In genomic region chr1:213231795-213232231, GRCh38 we compare ENCODE assay signal across 13 cellular contexts.
A peak's percentile ranks its signal among the peaks of the same experiment; 100 is the strongest.
DNase-seq lines count a peak whose midpoint lies in the region; ATAC-seq, FAIRE-seq and TF ChIP-seq lines count a peak whose summit lies in the region.
"Had no signal": no experiment of that assay in that cellular context is flagged by ENCODE, and none has a peak within 500 bp of the region (broad histone marks: within the 10 kb centered on the region; RNA-seq: fewer than 3 reads in every experiment).

No MANE protein-coding gene starts in this region.

- no peak overlapping the region for H3K27ac ChIP-seq in fibroblast of lung (ENCODE audit: insufficient read depth, low read length)

- H3K4me2 ChIP-seq in fibroblast of lung (ENCODE audit: extremely low read depth, insufficient read depth, low read length) (no peak overlapping the region), skeletal muscle satellite cell (ENCODE audit: low read length) (peak overlapping the region; percentile 68)

- ATAC-seq in HG03571 (IDR thresholded peaks at IDR 0.05; ENCODE audit: unreplicated experiment), result no peak
- ATAC-seq: stimulated activated effector memory CD8-positive, alpha-beta T cell treated with anti-CD3 and anti-CD28 coated beads, Interleukin-12 subunit alpha, Interleukin-12 subunit beta, amount 100 ng/mL, for 72 hours had no signal

- peaks cover 4% of the 10 kb centered on the region for H3K4me1 ChIP-seq in fibroblast of lung (ENCODE audit: control insufficient read depth, extremely low read depth, insufficient read depth, low read length)
- H3K4me1 ChIP-seq in skeletal muscle satellite cell (ENCODE audit: control insufficient read depth, insufficient read depth, low read length), result peaks cover 15% of the 10 kb centered on the region

- H3K79me2 ChIP-seq in fibroblast of lung (ENCODE audit: control insufficient read depth, insufficient read depth, low read length), result no peaks in the 10 kb centered on the region

- TF ChIP-seq CTCF in fibroblast of lung (conservative IDR thresholded peaks at IDR 0.05 in 1 of 2, IDR thresholded peaks at IDR 0.05 in 1 of 2; ENCODE audit: low read depth in 1 of 2, low read length in 2 of 2), result no peak

- no peak for FAIRE-seq in H54 (lab: Jason Lieb, UNC)
- FAIRE-seq: G401.6 had no signal

- no peak overlapping the region for H3K9ac ChIP-seq in fibroblast of lung (ENCODE audit: insufficient read depth, low read length)
- H3K9ac ChIP-seq in skeletal muscle satellite cell (ENCODE audit: low read depth, low read length), result no peak overlapping the region

- H3K4me3 ChIP-seq in fibroblast of lung (replicated peaks in 1 of 4; ENCODE audit: control extremely low read depth in 1 of 4, insufficient read depth in 1 of 4, low read depth in 3 of 4, low read length in 4 of 4) (no peak overlapping the region), skeletal muscle satellite cell (ENCODE audit: low read length) (peak overlapping the region; percentile 28)

- H2AFZ ChIP-seq in fibroblast of lung (ENCODE audit: low read length), result no peak overlapping the region

- no peak for TF ChIP-seq POLR2A in H54 (IDR thresholded peaks at IDR 0.05; ENCODE audit: low read depth, low read length)

- peak; percentile 34 for DNase-seq in NCI-H1092 (lab: John Stamatoyannopoulos, UW)
- no peak for DNase-seq in NCI-H1092 treated with DMSO at 0.1 percent for 48 hours (lab: John Stamatoyannopoulos, UW)
- peak; percentile 61 for DNase-seq in NCI-H345 (lab: John Stamatoyannopoulos, UW)
- peak; percentile 2 to 10 for DNase-seq in fibroblast of lung (ENCODE audit: low read depth in 2 of 2)
- no peak for DNase-seq in H54 (ENCODE audit: insufficient read length, low spot score)
- DNase-seq in DMS79 treated with DMSO at 0.1 percent for 48 hours (lab: John Stamatoyannopoulos, UW), result no peak
- DNase-seq: 8988T; aorta; stimulated activated CD4-positive, alpha-beta T cell treated with anti-CD3 and anti-CD28 coated beads, Interleukin-15, amount 100 ng/mL, for 24 hours had no signal

- H3K36me3 ChIP-seq in fibroblast of lung (ENCODE audit: control insufficient read depth, insufficient read depth, low read length), result no peaks in the 10 kb centered on the region
- no peaks in the 10 kb centered on the region for H3K36me3 ChIP-seq in skeletal muscle satellite cell (ENCODE audit: insufficient read depth, low read length)

- H3K9me3 ChIP-seq in fibroblast of lung (ENCODE audit: control insufficient read depth, insufficient read depth, low read depth, low read length) (no peaks in the 10 kb centered on the region), skeletal muscle satellite cell (replicated peaks; ENCODE audit: low read length) (no peaks in the 10 kb centered on the region)

- no peaks in the 10 kb centered on the region for H4K20me1 ChIP-seq in fibroblast of lung (ENCODE audit: control insufficient read depth, extremely low read depth, insufficient read depth, low read length)

- no peaks in the 10 kb centered on the region for H3K27me3 ChIP-seq in fibroblast of lung (ENCODE audit: control insufficient read depth, insufficient read depth, low read length)
- no peaks in the 10 kb centered on the region for H3K27me3 ChIP-seq in skeletal muscle satellite cell (ENCODE audit: control insufficient read depth, insufficient read depth, low read length)

Comparison
In these comparisons a context has a peak if more than half of its experiments do, and no peak if none do; other contexts are left out.
1. DNase-seq: peak in NCI-H1092 (single experiment), NCI-H345 (single experiment) and fibroblast of lung (2 of 2); none in NCI-H1092 treated with DMSO at 0.1 percent for 48 hours (single experiment), H54 (single experiment) and DMS79 treated with DMSO at 0.1 percent for 48 hours (single experiment).